ENCODE assay signal across 22 cellular contexts in genomic region chr2:224612581-224612980, GRCh38. TPM values are rescaled to one million over a fixed set of nuclear protein-coding genes. Genes with fewer than 3 reads are reported as not detected.
DNase-seq lines count a peak whose midpoint lies in the region; ATAC-seq and TF ChIP-seq lines count a peak whose summit lies in the region.
"Had no signal": no experiment of that assay in that cellular context is flagged by ENCODE, and none has a peak within 500 bp of the region (broad histone marks: within the 10 kb centered on the region; RNA-seq: fewer than 3 reads in every experiment).

No MANE protein-coding gene starts in this region.

- TF ChIP-seq POLR2A in right lobe of liver (IDR thresholded peaks at IDR 0.05) = no peak

- H3K4me1 ChIP-seq in GM23248 (ENCODE audit: insufficient read depth) (no peaks in the 10 kb centered on the region), right lobe of liver (peaks cover 0 to 12% (median 6%) of the 10 kb centered on the region in 4 donors)

- H3K36me3 ChIP-seq in GM23248 (ENCODE audit: low read depth) (no peaks in the 10 kb centered on the region), SK-N-MC (ENCODE audit: insufficient read depth, low read length) (no peaks in the 10 kb centered on the region), right lobe of liver (no peaks in the 10 kb centered on the region)
- H3K36me3 ChIP-seq: MG63 had no signal

- H3K27me3 ChIP-seq in GM23248 (replicated peaks; ENCODE audit: insufficient read depth) (no peaks in the 10 kb centered on the region), right lobe of liver (no peaks in the 10 kb centered on the region)
- H3K27me3 ChIP-seq: MG63 had no signal

- peak; percentile 5 for DNase-seq in GM23248
- DNase-seq in SK-N-MC (ENCODE audit: low read depth, low spot score) = no peak
- peak; percentile 10 for DNase-seq in fibroblast of the conjunctiva (ENCODE audit: low read depth)
- no peak for DNase-seq in activated naive CD4-positive, alpha-beta T cell (lab: John Stamatoyannopoulos, UW)
- DNase-seq in posterior cingulate gyrus = no peak
- DNase-seq in right lobe of liver = no peak
- no peak for DNase-seq in NCI-H2107 treated with DMSO at 0.1 percent for 48 hours (lab: John Stamatoyannopoulos, UW; ENCODE audit: unreplicated experiment)
- DNase-seq: C1 segment of cervical spinal cord; CD8-positive, alpha-beta memory T cell; DMS153; Kasumi-1; MG63; NCI-H1417; NCI-H1694 treated with DMSO at 0.1 percent for 48 hours; NCI-H2081 treated with DMSO at 0.1 percent for 48 hours; NCI-H446; NCI-H526 treated with DMSO at 0.1 percent for 48 hours; PC-9; RPMI8226; SHP77; T-cell had no signal

- H3K9ac ChIP-seq in GM23248 (no peak overlapping the region), SK-N-MC (ENCODE audit: insufficient read length) (no peak overlapping the region)

- H3F3A ChIP-seq in GM23248 (ENCODE audit: insufficient read depth) = no peaks in the 10 kb centered on the region

- no peaks in the 10 kb centered on the region for H3K9me3 ChIP-seq in GM23248 (ENCODE audit: low read depth)
- no peaks in the 10 kb centered on the region for H3K9me3 ChIP-seq in SK-N-MC (ENCODE audit: low read depth, low read length)
- H3K9me3 ChIP-seq in right lobe of liver = no peaks in the 10 kb centered on the region
- H3K9me3 ChIP-seq: MG63 had no signal

- no peak for TF ChIP-seq CTCF in right lobe of liver (IDR thresholded peaks at IDR 0.05)

- ATAC-seq in right lobe of liver = no peak
- ATAC-seq: SK-N-SH treated with all-trans-retinoic acid at 6 μM for 48 hours, T-cell had no signal

- no peaks in the 10 kb centered on the region for H3K9me2 ChIP-seq in GM23248 (ENCODE audit: insufficient read depth)

- WGBS in GM23248 (ENCODE audit: low coverage in 1 of 2, low lambda C conversion rate in 2 of 2, missing lambda C conversion rate in 2 of 2), 2 experiments = 16 to 17% methylated on average over 5 of the region's 5 CpGs
- WGBS in right lobe of liver (ENCODE audit: insufficient coverage, low coverage, low lambda C conversion rate, missing lambda C conversion rate) = 74% methylated on average over 5 of the region's 5 CpGs

- H3K27ac ChIP-seq in GM23248 (no peak overlapping the region), SK-N-MC (peak overlapping the region; percentile 39; the same call in 1 of the 2 replicates), right lobe of liver (no peak overlapping the region)
- H3K27ac ChIP-seq: PC-9 had no signal

- H2AFZ ChIP-seq in GM23248 = peak overlapping the region; percentile 7; the same call in 1 of the 2 replicates
- H2AFZ ChIP-seq: PC-9 had no signal

- no peaks in the 10 kb centered on the region for H3K79me2 ChIP-seq in GM23248 (ENCODE audit: insufficient read depth)

- intact Hi-C loops in posterior cingulate gyrus (cut with DNase I) (no loop called here), right lobe of liver (cut with DNase I) (no loop called here)

- no peak overlapping the region for H3K4me2 ChIP-seq in GM23248 (ENCODE audit: unreplicated experiment)
- H3K4me2 ChIP-seq: PC-9 had no signal

- no peaks in the 10 kb centered on the region for H4K20me1 ChIP-seq in GM23248 (ENCODE audit: insufficient read depth)

- in situ Hi-C loops in GM23248 (cut with MboI) = no loop called here

- H3K4me3 ChIP-seq in GM23248 = no peak overlapping the region
- no peak overlapping the region for H3K4me3 ChIP-seq in SK-N-MC
- H3K4me3 ChIP-seq in right lobe of liver = no peak overlapping the region
- H3K4me3 ChIP-seq: MG63, PC-9 had no signal

RNA-seq across cellular contexts. Expression of gene CUL3, which starts 27.4 kb away (rescaled TPM):
- 34.0 and 47.8 TPM in 2 replicates for total RNA-seq in GM23248 (2014; rRNA removed; shearing (Covaris generic))
- polyA plus RNA-seq in GM23248 (2016; fragmentation: Nextera tagmentation; extraction: Ambion mirVana) = 22.5 and 24.7 TPM in 2 replicates
- total RNA-seq in right lobe of liver = 10 to 100 TPM; 30.3 to 46.2 (median 40.3) TPM

Comparison
In these comparisons a context has a peak if more than half of its experiments do, and no peak if none do; other contexts are left out.
1. DNase-seq: peak in GM23248 (single experiment) and fibroblast of the conjunctiva (single experiment); none in SK-N-MC (single experiment), activated naive CD4-positive, alpha-beta T cell (0 of 4), posterior cingulate gyrus (0 of 10), right lobe of liver (0 of 3) and NCI-H2107 treated with DMSO at 0.1 percent for 48 hours (single experiment).